9 cellular contexts compared by ENCODE assay signal in genomic region chr7:6057316-6058128, GRCh38. TPM values are rescaled to one million over a fixed set of nuclear protein-coding genes. Genes with fewer than 3 reads are reported as not detected.
DNase-seq lines count a peak whose midpoint lies in the region; ATAC-seq and TF ChIP-seq lines count a peak whose summit lies in the region.
"Had no signal": no experiment of that assay in that cellular context is flagged by ENCODE, and none has a peak within 500 bp of the region (broad histone marks: within the 10 kb centered on the region; RNA-seq: fewer than 3 reads in every experiment).

No MANE protein-coding gene starts in this region.

- H3K27ac ChIP-seq in Panc1 (ENCODE audit: low read length) (peak overlapping the region; percentile 89), rectal smooth muscle tissue (ENCODE audit: low read depth, low read length) (no peak overlapping the region)

- H3K9me3 ChIP-seq in Panc1 (ENCODE audit: control insufficient read depth, insufficient read depth, low read depth, low read length), result no peaks in the 10 kb centered on the region
- H3K9me3 ChIP-seq: thyroid gland had no signal

- H3K4me1 ChIP-seq in Panc1 (ENCODE audit: control insufficient read depth, insufficient read depth, low read length) (peaks cover 8% of the 10 kb centered on the region), rectal smooth muscle tissue (ENCODE audit: control insufficient read depth, insufficient read depth, low read length) (peaks cover 4% of the 10 kb centered on the region)

- H3K4me3 ChIP-seq in GM12864 (ENCODE audit: low read depth, low read length) (peak overlapping the region; percentile 92), Panc1 (ENCODE audit: low read depth in 2 of 2, low read length in 2 of 2) (peak overlapping the region; percentile 67 to 73), epithelial cell of proximal tubule (ENCODE audit: low read depth, low read length) (peak overlapping the region; percentile 88), rectal smooth muscle tissue (ENCODE audit: low read length) (peak overlapping the region; percentile 75)

- CTCF ChIA-PET in Panc1 (lab: Charles Lee), result interaction anchor here (0.6 kb wide), 1 partner anchor 276 kb away, joined by 8 read pairs; the partner anchor contains the start of gene RNF216

- intact Hi-C loops in Panc1 (cut with micrococcal nuclease; ENCODE audit: unreplicated experiment), result no loop called here

- H3K36me3 ChIP-seq in Panc1 (ENCODE audit: control insufficient read depth, insufficient read depth, low read length) (peaks cover 9% of the 10 kb centered on the region), rectal smooth muscle tissue (ENCODE audit: control insufficient read depth, insufficient read depth, low read length) (no peaks in the 10 kb centered on the region)

- H3K9ac ChIP-seq in rectal smooth muscle tissue (ENCODE audit: low read length), result no peak overlapping the region

- TF ChIP-seq CTCF in GM12864 (IDR thresholded peaks at IDR 0.05; ENCODE audit: low read depth, low read length, missing control alignments) (no peak), Panc1 (IDR thresholded peaks at IDR 0.05) (no peak), epithelial cell of proximal tubule (conservative IDR thresholded peaks at IDR 0.05; ENCODE audit: low read depth, low read length) (no peak)

- BruUV-seq in Panc1 (replicated peaks; lab: Mats Ljungman, UMichigan), result no TSS peak

- ATAC-seq in Panc1, result no peak
- no peak for ATAC-seq in GM18498 (IDR thresholded peaks at IDR 0.05; ENCODE audit: unreplicated experiment)

- no peak for DNase-seq in GM12864 (ENCODE audit: low read depth)
- no peak for DNase-seq in Panc1 (ENCODE audit: low read depth, low spot score)
- DNase-seq in epithelial cell of proximal tubule (ENCODE audit: low read depth), result no peak
- DNase-seq in G401 (ENCODE audit: low spot score), result no peak
- DNase-seq in NCI-H1930 (lab: John Stamatoyannopoulos, UW), result no peak
- no peak for DNase-seq in activated CD4-positive, CD25-positive, alpha-beta regulatory T cell treated with anti-CD3 and anti-CD28 coated beads, Interleukin-2, amount 50 U/mL, for 72 hours
- DNase-seq: thyroid gland had no signal

- H3K27me3 ChIP-seq in Panc1 (ENCODE audit: control insufficient read depth, insufficient read depth, low read length) (no peaks in the 10 kb centered on the region), rectal smooth muscle tissue (ENCODE audit: control insufficient read depth, insufficient read depth, low read length) (no peaks in the 10 kb centered on the region)
- H3K27me3 ChIP-seq: thyroid gland had no signal

- POLR2A ChIA-PET in Panc1 (lab: Charles Lee), result interaction anchor here (0.6 to 1.2 kb wide), 2 partner anchors 32 to 44 kb away, joined by 5 to 9 read pairs; no protein-coding TSS in a partner anchor

- in situ Hi-C loops in Panc1 (cut with HindIII; ENCODE audit: low pct_unique_long_range_greater_than_20kb, low sequenced_read_pairs) (no loop called here), G401 (cut with HindIII; ENCODE audit: low sequenced_read_pairs) (no loop called here)

RNA-seq across cellular contexts. Expression of gene EIF2AK1, which starts 1.5 kb away (rescaled TPM):
- 205 TPM for total RNA-seq in Panc1 (2021; ENCODE audit: unreplicated experiment)
- 135 TPM for polyA plus RNA-seq in Panc1 (2012; ENCODE audit: insufficient read length)
- 140 and 201 TPM in 2 replicates for total RNA-seq in epithelial cell of proximal tubule
- 76.6 and 111 TPM in 2 replicates for total RNA-seq in G401 (2014; rRNA removed; shearing (Covaris generic))

RNA-seq across cellular contexts. Expression of gene ANKRD61, which starts 26.3 kb away (rescaled TPM):
- 0.18 TPM for total RNA-seq in Panc1 (2021; ENCODE audit: unreplicated experiment)
- polyA plus RNA-seq in Panc1 (2012; ENCODE audit: insufficient read length), result 1.1 TPM
- total RNA-seq in epithelial cell of proximal tubule, result 0.12 TPM in 1 of 2 replicates, not detected in the other
- total RNA-seq in G401 (2014; rRNA removed; shearing (Covaris generic)), result 0.54 TPM in 1 of 2 replicates, not detected in the other
- total RNA-seq: thyroid gland had no signal

RNA-seq across cellular contexts. Expression of gene USP42, which starts 47.2 kb away (rescaled TPM):
- total RNA-seq in Panc1 (2021; ENCODE audit: unreplicated experiment) (18.6 TPM), epithelial cell of proximal tubule (3.7 and 6.2 TPM in 2 replicates)
- polyA plus RNA-seq in Panc1 (2012; ENCODE audit: insufficient read length), result 12.6 TPM
- 5.2 and 8.9 TPM in 2 replicates for total RNA-seq in G401 (2014; rRNA removed; shearing (Covaris generic))

RNA-seq across cellular contexts. Expression of gene AIMP2, which starts 48.5 kb away (rescaled TPM):
- 126 TPM for total RNA-seq in Panc1 (2021; ENCODE audit: unreplicated experiment)
- polyA plus RNA-seq in Panc1 (2012; ENCODE audit: insufficient read length), result 87.7 TPM
- 113 and 128 TPM in 2 replicates for total RNA-seq in epithelial cell of proximal tubule
- 90.8 and 116 TPM in 2 replicates for total RNA-seq in G401 (2014; rRNA removed; shearing (Covaris generic))

RNA-seq across cellular contexts. Expression of gene PMS2, which starts 48.7 kb away (rescaled TPM):
- 40.2 TPM for total RNA-seq in Panc1 (2021; ENCODE audit: unreplicated experiment)
- 29.2 TPM for polyA plus RNA-seq in Panc1 (2012; ENCODE audit: insufficient read length)
- 12.3 and 14.3 TPM in 2 replicates for total RNA-seq in epithelial cell of proximal tubule
- total RNA-seq in G401 (2014; rRNA removed; shearing (Covaris generic)), result 23.9 and 24.0 TPM in 2 replicates
